In genomic region chr1:93552751-93553455, GRCh38 we compare ENCODE assay signal across 9 cellular contexts.
DNase-seq lines count a peak whose midpoint lies in the region; ATAC-seq and TF ChIP-seq lines count a peak whose summit lies in the region.
"Had no signal": no experiment of that assay in that cellular context is flagged by ENCODE, and none has a peak within 500 bp of the region (broad histone marks: within the 10 kb centered on the region; RNA-seq: fewer than 3 reads in every experiment).

No MANE protein-coding gene starts in this region.

- no peaks in the 10 kb centered on the region for H3F3A ChIP-seq in PC-3 (ENCODE audit: low read length, unreplicated experiment)

- H3K9me3 ChIP-seq in PC-3 (ENCODE audit: low read length): no peaks in the 10 kb centered on the region

- no peaks in the 10 kb centered on the region for H3K36me3 Mint-ChIP-seq in activated CD4-positive, alpha-beta memory T cell treated with anti-CD3 and anti-CD28 coated beads for 36 hours
- H3K36me3 Mint-ChIP-seq in mesothelial cell of epicardium: peaks cover 25% of the 10 kb centered on the region

- H3K4me3 Mint-ChIP-seq in activated CD4-positive, alpha-beta memory T cell treated with anti-CD3 and anti-CD28 coated beads for 36 hours: no peak overlapping the region
- no peak overlapping the region for H3K4me3 Mint-ChIP-seq in mesothelial cell of epicardium

- H3K4me1 ChIP-seq in PC-3 (ENCODE audit: insufficient read depth, low read length): peaks cover 28% of the 10 kb centered on the region

- CTCF ChIA-PET in PC-3 (lab: Charles Lee): no interaction called here
- CTCF ChIA-PET in activated CD4-positive, alpha-beta memory T cell treated with anti-CD3 and anti-CD28 coated beads for 36 hours (lab: Charles Lee): no interaction called here

- H3K9me3 Mint-ChIP-seq in activated CD4-positive, alpha-beta memory T cell treated with anti-CD3 and anti-CD28 coated beads for 36 hours: no peaks in the 10 kb centered on the region
- peaks cover 3% of the 10 kb centered on the region for H3K9me3 Mint-ChIP-seq in mesothelial cell of epicardium

- peak; percentile 55 for DNase-seq in HCEC 1CT
- no peak for DNase-seq in PC-3
- DNase-seq in fibroblast of the conjunctiva (ENCODE audit: low read depth): peak; percentile 40
- DNase-seq in retinal pigment epithelial cell (ENCODE audit: low read depth): peak; percentile 34
- DNase-seq in NCI-H146 (lab: John Stamatoyannopoulos, UW): no peak
- DNase-seq in cerebellum (ENCODE audit: low spot score): no peak
- no peak for DNase-seq in activated CD4-positive, alpha-beta memory T cell treated with anti-CD3 and anti-CD28 coated beads for 36 hours
- no peak for DNase-seq in mesothelial cell of epicardium (ENCODE audit: low spot score in 2 of 2, unreplicated experiment in 2 of 2)
- DNase-seq: NCI-H1930 had no signal

- no peak overlapping the region for H3K27ac Mint-ChIP-seq in activated CD4-positive, alpha-beta memory T cell treated with anti-CD3 and anti-CD28 coated beads for 36 hours
- no peak overlapping the region for H3K27ac Mint-ChIP-seq in mesothelial cell of epicardium

- peak; percentile 50 for ATAC-seq in PC-3

- intact Hi-C loops in PC-3 (cut with micrococcal nuclease): loop anchor here (10.0 kb wide), 1 partner anchor 48 kb away; no protein-coding TSS in a partner anchor
- intact Hi-C loops in activated CD4-positive, alpha-beta memory T cell treated with anti-CD3 and anti-CD28 coated beads for 36 hours (cut with micrococcal nuclease): no loop called here

- H3K4me3 ChIP-seq in PC-3 (ENCODE audit: low read length) (no peak overlapping the region), retinal pigment epithelial cell (ENCODE audit: low read length) (no peak overlapping the region)

- peaks cover 7% of the 10 kb centered on the region for H3K4me1 Mint-ChIP-seq in activated CD4-positive, alpha-beta memory T cell treated with anti-CD3 and anti-CD28 coated beads for 36 hours (ENCODE audit: low read depth)
- H3K4me1 Mint-ChIP-seq in mesothelial cell of epicardium: peaks cover 26% of the 10 kb centered on the region

- H4K20me1 ChIP-seq in PC-3 (ENCODE audit: low read length): no peaks in the 10 kb centered on the region

- no peak overlapping the region for H2AFZ ChIP-seq in PC-3 (ENCODE audit: low read length)

- no TSS peak for BruUV-seq in PC-3 (replicated peaks; lab: Mats Ljungman, UMichigan)

- no peak overlapping the region for H3K4me2 ChIP-seq in PC-3 (ENCODE audit: low read length)

- no peak overlapping the region for H3K27ac ChIP-seq in PC-3 (ENCODE audit: low read length)

- no peaks in the 10 kb centered on the region for H3K9me2 ChIP-seq in PC-3 (replicated peaks; ENCODE audit: low read length)

- H3K27me3 ChIP-seq in PC-3 (ENCODE audit: low read length): no peaks in the 10 kb centered on the region

- H3K79me2 ChIP-seq in PC-3 (ENCODE audit: low read length): no peaks in the 10 kb centered on the region

- peaks cover 24% of the 10 kb centered on the region for H3K36me3 ChIP-seq in PC-3 (ENCODE audit: low read depth, low read length)

- peaks cover 4% of the 10 kb centered on the region for H3K27me3 Mint-ChIP-seq in activated CD4-positive, alpha-beta memory T cell treated with anti-CD3 and anti-CD28 coated beads for 36 hours
- H3K27me3 Mint-ChIP-seq in mesothelial cell of epicardium (ENCODE audit: low read depth): no peaks in the 10 kb centered on the region

- H3K9ac ChIP-seq in PC-3 (ENCODE audit: low read length): no peak overlapping the region

- TF ChIP-seq CTCF in PC-3 (conservative IDR thresholded peaks at IDR 0.05; ENCODE audit: low read depth, low read length) (no peak), retinal pigment epithelial cell (conservative IDR thresholded peaks at IDR 0.05; ENCODE audit: low read depth, low read length) (no peak), mesothelial cell of epicardium (IDR thresholded peaks at IDR 0.05; ENCODE audit: unreplicated experiment) (no peak)

- POLR2A ChIA-PET in PC-3 (lab: Charles Lee; ENCODE audit: unreplicated experiment): interaction anchor here (0.7 to 0.8 kb wide), 2 partner anchors 11 to 263 kb away, joined by 4 to 19 read pairs; no protein-coding TSS in a partner anchor
- POLR2A ChIA-PET in activated CD4-positive, alpha-beta memory T cell treated with anti-CD3 and anti-CD28 coated beads for 36 hours (lab: Charles Lee): no interaction called here

Comparison
In these comparisons a context has a peak if more than half of its experiments do, and no peak if none do; other contexts are left out.
1. DNase-seq: peak in HCEC 1CT (single experiment), fibroblast of the conjunctiva (single experiment) and retinal pigment epithelial cell (single experiment); none in PC-3 (single experiment), NCI-H146 (single experiment), cerebellum (single experiment), activated CD4-positive, alpha-beta memory T cell treated with anti-CD3 and anti-CD28 coated beads for 36 hours (single experiment) and mesothelial cell of epicardium (0 of 2).